In the genomic region with DNA sequence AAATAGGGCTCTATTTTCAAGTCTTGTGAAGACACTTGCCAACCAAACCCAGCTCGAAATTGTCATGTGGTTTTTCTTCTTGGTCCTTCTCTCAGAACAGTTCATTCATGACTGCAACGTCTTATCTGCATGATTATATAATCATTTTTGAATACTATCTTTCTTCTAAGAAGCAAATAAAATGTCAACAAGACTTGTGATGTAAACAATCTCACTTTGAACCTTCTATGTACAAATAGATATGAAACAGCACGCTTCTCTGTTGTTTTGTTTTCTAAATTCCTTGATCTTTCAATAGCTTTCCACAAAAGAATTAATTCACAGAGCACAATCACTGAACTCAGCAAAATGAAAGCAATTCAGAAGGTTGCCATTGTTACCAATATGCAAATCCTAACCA, we compare ENCODE assay signal across 18 cellular contexts.
DNase-seq lines count a peak whose midpoint lies in the region; ATAC-seq, FAIRE-seq and TF ChIP-seq lines count a peak whose summit lies in the region.
"Had no signal": no experiment of that assay in that cellular context is flagged by ENCODE, and none has a peak within 500 bp of the region (broad histone marks: within the 10 kb centered on the region; RNA-seq: fewer than 3 reads in every experiment).

No MANE protein-coding gene starts in this region.

- H3K27me3 Mint-ChIP-seq in endodermal cell (ENCODE audit: insufficient read depth): no peaks in the 10 kb centered on the region

- H3K4me1 Mint-ChIP-seq in endodermal cell: peaks cover 20% of the 10 kb centered on the region

- H3K9me3 ChIP-seq in endodermal cell (ENCODE audit: control insufficient read depth, low read length): no peaks in the 10 kb centered on the region
- H3K9me3 ChIP-seq: SK-N-SH had no signal

- no peaks in the 10 kb centered on the region for H3K9me3 Mint-ChIP-seq in endodermal cell

- peak; percentile 76 for FAIRE-seq in islet of Langerhans (lab: Jason Lieb, UNC)
- FAIRE-seq: GM12892 had no signal

- H3K9ac ChIP-seq in endodermal cell (ENCODE audit: extremely low read depth, low read length, poor library complexity, severe bottlenecking): no peak overlapping the region
- H3K9ac ChIP-seq: SK-N-SH had no signal

- TF ChIP-seq CTCF in endodermal cell (conservative IDR thresholded peaks at IDR 0.05): no peak

- DNase-seq in OCI-M1 (lab: John Stamatoyannopoulos, UW): peak; percentile 50
- DNase-seq in endodermal cell: no peak
- peak; percentile 68 for DNase-seq in superior temporal gyrus (ENCODE audit: extremely low spot score)
- DNase-seq in T-helper 1 cell: no peak
- no peak for DNase-seq in NCI-H1694 (lab: John Stamatoyannopoulos, UW)
- DNase-seq: ACHN, DMS79, H7, NCI-H1092 treated with DMSO at 0.1 percent for 48 hours, NCI-H146, NCI-H2081 treated with DMSO at 0.1 percent for 48 hours, NCI-H748 treated with DMSO at 0.1 percent for 48 hours, SHP77, SK-N-SH had no signal

- no peak overlapping the region for H3K4me3 Mint-ChIP-seq in endodermal cell

- H3K27ac ChIP-seq in endodermal cell (ENCODE audit: low read depth, low read length): no peak overlapping the region
- H3K27ac ChIP-seq: C4-2B had no signal

- H3K27me3 ChIP-seq in endodermal cell (ENCODE audit: control insufficient read depth, insufficient read depth, low read length, poor library complexity, severe bottlenecking): no peaks in the 10 kb centered on the region

- ATAC-seq in GM21381 (IDR thresholded peaks at IDR 0.05; ENCODE audit: unreplicated experiment): no peak

- H3K36me3 Mint-ChIP-seq in endodermal cell (ENCODE audit: low read depth): no peaks in the 10 kb centered on the region

- H3K27ac Mint-ChIP-seq in endodermal cell: peak overlapping the region; percentile 42

- H3K4me1 ChIP-seq in endodermal cell (ENCODE audit: control insufficient read depth, insufficient read depth, low read length): peaks cover 8% of the 10 kb centered on the region

- WGBS in endodermal cell (ENCODE audit: insufficient coverage in 1 of 2, insufficient read length in 1 of 2), 2 experiments: 75 to 86% methylated on average over 1 to 2 of the region's 3 CpGs

- H3K36me3 ChIP-seq in endodermal cell (ENCODE audit: control insufficient read depth, insufficient read depth, low read length): no peaks in the 10 kb centered on the region

- no peak overlapping the region for H3K4me3 ChIP-seq in endodermal cell (ENCODE audit: low read length)

Comparison
In these comparisons a context has a peak if more than half of its experiments do, and no peak if none do; other contexts are left out.
1. DNase-seq: peak in OCI-M1 (single experiment) and superior temporal gyrus (single experiment); none in endodermal cell (single experiment), T-helper 1 cell (0 of 5) and NCI-H1694 (single experiment).